In the genomic region with DNA sequence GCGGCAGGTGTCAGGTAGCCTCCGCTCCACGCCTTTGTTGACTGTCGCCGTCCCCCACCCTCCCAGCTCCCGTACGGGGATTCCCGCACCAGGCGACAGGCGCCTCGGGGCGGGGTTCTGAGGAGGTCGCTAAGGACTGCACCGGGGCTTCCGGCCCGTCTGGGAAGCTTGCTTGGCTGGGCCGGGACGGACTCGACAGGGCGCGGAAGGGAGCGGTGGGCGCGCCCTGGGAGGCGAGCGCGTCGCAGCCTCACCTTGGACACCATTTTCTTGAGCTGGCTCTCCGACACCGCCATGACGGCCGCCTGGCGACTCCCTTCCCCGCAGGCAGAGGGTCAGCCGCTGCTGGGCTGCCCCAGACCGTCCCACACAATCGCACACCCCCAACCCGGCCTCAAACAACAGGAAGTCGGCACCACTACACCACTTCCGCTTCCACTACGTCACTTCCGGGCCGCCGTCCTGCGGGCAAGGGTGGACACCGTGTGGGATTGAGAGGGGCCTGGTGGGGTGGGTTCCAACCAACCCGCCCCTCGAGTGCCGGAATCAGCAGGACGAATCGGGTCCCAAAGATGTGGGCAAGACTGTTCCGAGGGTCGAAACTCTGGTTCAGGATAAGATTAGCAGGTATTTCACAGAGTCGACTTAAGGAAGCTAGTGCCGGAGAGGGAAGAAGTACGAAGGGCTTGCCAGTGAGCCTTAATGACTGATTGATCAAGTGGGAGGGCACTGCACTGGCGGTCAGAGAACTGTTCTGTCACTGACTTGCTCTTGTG, we compare ENCODE assay signal across 1 cellular context.
TF ChIP-seq lines count a peak whose summit lies in the region.

TSS of gene TSG101 (minus strand) at position 422 of the 776 bp plus-strand sequence. CDS start at position 296, 126 bp downstream.

TF ChIP-seq in HepG2, 621 proteins besides CTCF, POLR2A, EP300 and RAD21 (continued from another document and continues in another):
- 0 out of 2 replicates have a peak, but pooled peaks have one; percentile 9 for TF ChIP-seq HOMEZ (CRISPR knock-in tag; IDR thresholded peaks at IDR 0.05; ENCODE audit: low read depth)
- TF ChIP-seq TRIM22 (IDR thresholded peaks at IDR 0.05), result no peak
- TF ChIP-seq MBD4 (IDR thresholded peaks at IDR 0.05; ENCODE audit: borderline replicate concordance, low read length), result no peak
- TF ChIP-seq MBNL3 (CRISPR knock-in tag; conservative IDR thresholded peaks at IDR 0.05), result no peak
- TF ChIP-seq ZNF563 (CRISPR knock-in tag; IDR thresholded peaks at IDR 0.05), result peak; percentile 71
- TF ChIP-seq PTBP1 (IDR thresholded peaks at IDR 0.05; ENCODE audit: low read depth, low read length, poor library complexity, severe bottlenecking), result no peak
- peak; percentile 51; the same call in 1 of the 2 replicates for TF ChIP-seq SP5 (CRISPR knock-in tag; IDR thresholded peaks at IDR 0.05; ENCODE audit: borderline replicate concordance, low read depth)
- no peak for TF ChIP-seq ZNF263 (CRISPR knock-in tag; IDR thresholded peaks at IDR 0.05)
- no peak for TF ChIP-seq ZNF629 (CRISPR knock-in tag; conservative IDR thresholded peaks at IDR 0.05)
- no peak for TF ChIP-seq HNRNPUL1 (IDR thresholded peaks at IDR 0.05; ENCODE audit: low read depth, low read length)
- TF ChIP-seq ZNF619 (CRISPR knock-in tag; IDR thresholded peaks at IDR 0.05), result peak; percentile 69; the same call in 1 of the 2 replicates
- peak; percentile 79; the same call in 1 of the 2 replicates for TF ChIP-seq DNMT3B (CRISPR knock-in tag; conservative IDR thresholded peaks at IDR 0.05)
- peak; percentile 96 for TF ChIP-seq PHF20 (CRISPR knock-in tag; IDR thresholded peaks at IDR 0.05)
- TF ChIP-seq KLF6 (CRISPR knock-in tag; IDR thresholded peaks at IDR 0.05), result 0 out of 2 replicates have a peak, but pooled peaks have one; percentile 40
- TF ChIP-seq SRSF1 (optimal IDR thresholded peaks at IDR 0.05; ENCODE audit: low read depth, low read length), result peak; percentile 88
- TF ChIP-seq NRL (CRISPR knock-in tag; IDR thresholded peaks at IDR 0.05; ENCODE audit: borderline replicate concordance), result peak; percentile 56; the same call in 1 of the 2 replicates
- TF ChIP-seq DMAP1 (CRISPR knock-in tag; IDR thresholded peaks at IDR 0.05), result peak; percentile 91
- no peak for TF ChIP-seq ZNF552 (CRISPR knock-in tag; IDR thresholded peaks at IDR 0.05; ENCODE audit: borderline replicate concordance)
- no peak for TF ChIP-seq TFDP2 (CRISPR knock-in tag; IDR thresholded peaks at IDR 0.05)
- peak; percentile 66; the same call in 1 of the 2 replicates for TF ChIP-seq BRD4 (CRISPR knock-in tag; IDR thresholded peaks at IDR 0.05)
- peak; percentile 91 for TF ChIP-seq ZMYM4 (CRISPR knock-in tag; IDR thresholded peaks at IDR 0.05)
- 0 out of 2 replicates have a peak, but pooled peaks have one; percentile 41 for TF ChIP-seq ZNF614 (CRISPR knock-in tag; IDR thresholded peaks at IDR 0.05; ENCODE audit: borderline replicate concordance)
- TF ChIP-seq ZNF3 (CRISPR knock-in tag; IDR thresholded peaks at IDR 0.05), result no peak
- no peak for TF ChIP-seq BATF2 (CRISPR knock-in tag; IDR thresholded peaks at IDR 0.05)
- TF ChIP-seq GPBP1L1 (CRISPR knock-in tag; IDR thresholded peaks at IDR 0.05), result no peak
- TF ChIP-seq ZNF225 (CRISPR knock-in tag; IDR thresholded peaks at IDR 0.05), result peak; percentile 87
- TF ChIP-seq NFE2L1 (CRISPR knock-in tag; IDR thresholded peaks at IDR 0.05; ENCODE audit: borderline replicate concordance), result peak; percentile 77
- TF ChIP-seq, protein P1, sequence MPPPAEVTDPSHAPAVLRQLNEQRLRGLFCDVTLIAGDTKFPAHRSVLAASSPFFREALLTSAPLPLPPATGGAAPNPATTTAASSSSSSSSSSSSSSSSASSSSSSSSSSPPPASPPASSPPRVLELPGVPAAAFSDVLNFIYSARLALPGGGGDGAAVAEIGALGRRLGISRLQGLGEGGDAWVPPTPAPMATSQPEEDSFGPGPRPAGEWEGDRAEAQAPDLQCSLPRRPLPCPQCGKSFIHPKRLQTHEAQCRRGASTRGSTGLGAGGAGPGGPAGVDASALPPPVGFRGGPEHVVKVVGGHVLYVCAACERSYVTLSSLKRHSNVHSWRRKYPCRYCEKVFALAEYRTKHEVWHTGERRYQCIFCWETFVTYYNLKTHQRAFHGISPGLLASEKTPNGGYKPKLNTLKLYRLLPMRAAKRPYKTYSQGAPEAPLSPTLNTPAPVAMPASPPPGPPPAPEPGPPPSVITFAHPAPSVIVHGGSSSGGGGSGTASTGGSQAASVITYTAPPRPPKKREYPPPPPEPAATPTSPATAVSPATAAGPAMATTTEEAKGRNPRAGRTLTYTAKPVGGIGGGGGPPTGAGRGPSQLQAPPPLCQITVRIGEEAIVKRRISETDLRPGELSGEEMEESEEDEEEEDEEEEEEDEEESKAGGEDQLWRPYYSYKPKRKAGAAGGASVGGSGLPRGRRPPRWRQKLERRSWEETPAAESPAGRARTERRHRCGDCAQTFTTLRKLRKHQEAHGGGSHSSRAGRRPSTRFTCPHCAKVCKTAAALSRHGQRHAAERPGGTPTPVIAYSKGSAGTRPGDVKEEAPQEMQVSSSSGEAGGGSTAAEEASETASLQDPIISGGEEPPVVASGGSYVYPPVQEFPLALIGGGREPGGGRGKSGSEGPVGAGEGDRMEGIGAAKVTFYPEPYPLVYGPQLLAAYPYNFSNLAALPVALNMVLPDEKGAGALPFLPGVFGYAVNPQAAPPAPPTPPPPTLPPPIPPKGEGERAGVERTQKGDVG (CRISPR knock-in tag; IDR thresholded peaks at IDR 0.05; ENCODE audit: borderline replicate concordance), result peak; percentile 85
- TF ChIP-seq CREB1 (IDR thresholded peaks at IDR 0.05), result peak; percentile 96
- peak; percentile 99 for TF ChIP-seq CREB1 (CRISPR knock-in tag; IDR thresholded peaks at IDR 0.05)
- no peak for TF ChIP-seq BRF2 (CRISPR knock-in tag; IDR thresholded peaks at IDR 0.05)
- peak; percentile 82 for TF ChIP-seq POGZ (CRISPR knock-in tag; IDR thresholded peaks at IDR 0.05)
- TF ChIP-seq ZBTB39 (CRISPR knock-in tag; IDR thresholded peaks at IDR 0.05), result no peak
- TF ChIP-seq ZNF205 (CRISPR knock-in tag; IDR thresholded peaks at IDR 0.05), result peak; percentile 78
- no peak for TF ChIP-seq MIER2 (CRISPR knock-in tag; IDR thresholded peaks at IDR 0.05)
- TF ChIP-seq SMARCE1 (IDR thresholded peaks at IDR 0.05; ENCODE audit: borderline replicate concordance), result no peak
- TF ChIP-seq RARA (CRISPR knock-in tag; IDR thresholded peaks at IDR 0.05), result peak; percentile 33; the same call in 1 of the 2 replicates
- TF ChIP-seq GABPA (IDR thresholded peaks at IDR 0.05; ENCODE audit: low read depth, low read length), result peak; percentile 98
- TF ChIP-seq GABPA (CRISPR knock-in tag; IDR thresholded peaks at IDR 0.05; ENCODE audit: low read depth), result peak; percentile 100
